In genomic region chr5:134226441-134227192, GRCh38 we compare ENCODE assay signal across 8 cellular contexts. TPM values are rescaled to one million over a fixed set of nuclear protein-coding genes. Genes with fewer than 3 reads are reported as not detected.
DNase-seq lines count a peak whose midpoint lies in the region; ATAC-seq and TF ChIP-seq lines count a peak whose summit lies in the region.

No MANE protein-coding gene starts in this region.

- TF ChIP-seq POLR2A in right lobe of liver (IDR thresholded peaks at IDR 0.05) (peak; percentile 85), testis (IDR thresholded peaks at IDR 0.05) (no peak)

- DNase-seq in Panc1 (ENCODE audit: low read depth, low spot score): no peak
- DNase-seq in cardiac fibroblast (ENCODE audit: low read depth in 2 of 2): no peak
- DNase-seq in right lobe of liver: no peak
- DNase-seq in testis: no peak
- DNase-seq in cerebellar cortex (ENCODE audit: low spot score): no peak
- no peak for DNase-seq in SIG-M5 treated with dmso at 0.1 percent for 504 hours (lab: John Stamatoyannopoulos, UW; ENCODE audit: unreplicated experiment)

- POLR2A ChIA-PET in Panc1 (lab: Charles Lee): interaction anchor here (0.6 to 2.5 kb wide), 8 partner anchors 9 to 1311 kb away, joined by 3 to 17 read pairs (median 4); partner anchors contain the start of gene SKP1

- intact Hi-C loops in Panc1 (cut with micrococcal nuclease; ENCODE audit: unreplicated experiment): loop anchor here (10.0 kb wide), 1 partner anchor 58 kb away; no protein-coding TSS in a partner anchor
- intact Hi-C loops in right lobe of liver (cut with DNase I): no loop called here
- intact Hi-C loops in testis (cut with DNase I; ENCODE audit: low total_unique reads): no loop called here

- CTCF ChIA-PET in Panc1 (lab: Charles Lee): interaction anchor here (0.8 to 1.1 kb wide), 2 partner anchors 247 to 352 kb away, joined by 3 to 5 read pairs; no protein-coding TSS in a partner anchor

- H3K4me3 ChIP-seq in Panc1 (ENCODE audit: low read depth in 2 of 2, low read length in 2 of 2): peak overlapping the region; percentile 94 to 99
- peak overlapping the region; percentile 79 to 94 for H3K4me3 ChIP-seq in cardiac fibroblast (replicated peaks in 1 of 2; ENCODE audit: low read depth in 2 of 2, low read length in 2 of 2)
- peak overlapping the region; percentile 88 to 98 (median 98) for H3K4me3 ChIP-seq in right lobe of liver
- peak overlapping the region; percentile 85 to 98 for H3K4me3 ChIP-seq in testis

- TF ChIP-seq CTCF in Panc1 (IDR thresholded peaks at IDR 0.05) (no peak), cardiac fibroblast (IDR thresholded peaks at IDR 0.05; ENCODE audit: low read depth, low read length) (no peak), right lobe of liver (IDR thresholded peaks at IDR 0.05) (no peak), testis (IDR thresholded peaks at IDR 0.05) (no peak)

- H3K36me3 ChIP-seq in Panc1 (ENCODE audit: control insufficient read depth, insufficient read depth, low read length): peaks cover 11% of the 10 kb centered on the region
- H3K36me3 ChIP-seq in right lobe of liver: no peaks in the 10 kb centered on the region
- no peaks in the 10 kb centered on the region for H3K36me3 ChIP-seq in testis (ENCODE audit: low read depth, missing control alignments)

- BruUV-seq in Panc1 (replicated peaks; lab: Mats Ljungman, UMichigan): TSS peak; percentile 94

- H3K27me3 ChIP-seq in Panc1 (ENCODE audit: control insufficient read depth, insufficient read depth, low read length): no peaks in the 10 kb centered on the region
- no peaks in the 10 kb centered on the region for H3K27me3 ChIP-seq in right lobe of liver
- no peaks in the 10 kb centered on the region for H3K27me3 ChIP-seq in testis

- H3K9me3 ChIP-seq in Panc1 (ENCODE audit: control insufficient read depth, insufficient read depth, low read depth, low read length) (no peaks in the 10 kb centered on the region), right lobe of liver (no peaks in the 10 kb centered on the region), testis (no peaks in the 10 kb centered on the region)

- 6% methylated on average over 18 of the region's 51 CpGs for WGBS in right lobe of liver (ENCODE audit: insufficient coverage, low coverage, low lambda C conversion rate, missing lambda C conversion rate)
- 3 to 8% methylated on average over 16 to 45 of the region's 51 CpGs for WGBS in testis, 2 donors

- ATAC-seq in GM18508 (IDR thresholded peaks at IDR 0.05; ENCODE audit: insufficient read depth, unreplicated experiment): peak; percentile 6
- peak; percentile 3 for ATAC-seq in HG02623 (IDR thresholded peaks at IDR 0.05; ENCODE audit: unreplicated experiment)
- peak; percentile 61 for ATAC-seq in Panc1
- ATAC-seq in right lobe of liver: peak; percentile 66 to 80 (median 72)

- in situ Hi-C loops in Panc1 (cut with HindIII; ENCODE audit: low pct_unique_long_range_greater_than_20kb, low sequenced_read_pairs): no loop called here

- peak overlapping the region; percentile 98 for H3K27ac ChIP-seq in Panc1 (ENCODE audit: low read length)
- H3K27ac ChIP-seq in right lobe of liver: peak overlapping the region; percentile 99 to 100 (median 99)
- H3K27ac ChIP-seq in testis: peak overlapping the region; percentile 97 to 100

- H3K4me1 ChIP-seq in Panc1 (ENCODE audit: control insufficient read depth, insufficient read depth, low read length): peaks cover 32% of the 10 kb centered on the region
- H3K4me1 ChIP-seq in right lobe of liver: peaks cover 0 to 31% (median 12%) of the 10 kb centered on the region in 4 donors
- H3K4me1 ChIP-seq in testis: peaks cover 17% of the 10 kb centered on the region

RNA-seq across cellular contexts. Expression of gene PPP2CA, which starts 0.7 kb away (rescaled TPM):
- 184 TPM for total RNA-seq in Panc1 (2021; ENCODE audit: unreplicated experiment)
- polyA plus RNA-seq in Panc1 (2012; ENCODE audit: insufficient read length): 179 TPM
- total RNA-seq in right lobe of liver: 10 to 100 TPM; 50.8 to 80.5 (median 65.0) TPM
- 100 to 1,000 TPM; 125 to 214 TPM for total RNA-seq in testis
- polyA plus RNA-seq in testis (ENCODE audit: insufficient read depth, low read depth, low replicate concordance): 105 TPM

RNA-seq across cellular contexts. Expression of gene SKP1, which starts 49.9 kb away (rescaled TPM):
- total RNA-seq in Panc1 (2021; ENCODE audit: unreplicated experiment) (301 TPM), right lobe of liver (100 to 1,000 TPM; 125 to 186 (median 149) TPM), testis (100 to 1,000 TPM; 336 to 459 TPM)
- polyA plus RNA-seq in Panc1 (2012; ENCODE audit: insufficient read length): 270 TPM
- 919 TPM for polyA plus RNA-seq in testis (ENCODE audit: insufficient read depth, low read depth, low replicate concordance)

Comparison
In these comparisons a context has a peak if more than half of its experiments do, and no peak if none do; other contexts are left out.
1. ATAC-seq: peak in every context shown above with its lines; median percentile 72 in right lobe of liver; 61 in Panc1; 6 in GM18508; 3 in HG02623.